In the genomic region with DNA sequence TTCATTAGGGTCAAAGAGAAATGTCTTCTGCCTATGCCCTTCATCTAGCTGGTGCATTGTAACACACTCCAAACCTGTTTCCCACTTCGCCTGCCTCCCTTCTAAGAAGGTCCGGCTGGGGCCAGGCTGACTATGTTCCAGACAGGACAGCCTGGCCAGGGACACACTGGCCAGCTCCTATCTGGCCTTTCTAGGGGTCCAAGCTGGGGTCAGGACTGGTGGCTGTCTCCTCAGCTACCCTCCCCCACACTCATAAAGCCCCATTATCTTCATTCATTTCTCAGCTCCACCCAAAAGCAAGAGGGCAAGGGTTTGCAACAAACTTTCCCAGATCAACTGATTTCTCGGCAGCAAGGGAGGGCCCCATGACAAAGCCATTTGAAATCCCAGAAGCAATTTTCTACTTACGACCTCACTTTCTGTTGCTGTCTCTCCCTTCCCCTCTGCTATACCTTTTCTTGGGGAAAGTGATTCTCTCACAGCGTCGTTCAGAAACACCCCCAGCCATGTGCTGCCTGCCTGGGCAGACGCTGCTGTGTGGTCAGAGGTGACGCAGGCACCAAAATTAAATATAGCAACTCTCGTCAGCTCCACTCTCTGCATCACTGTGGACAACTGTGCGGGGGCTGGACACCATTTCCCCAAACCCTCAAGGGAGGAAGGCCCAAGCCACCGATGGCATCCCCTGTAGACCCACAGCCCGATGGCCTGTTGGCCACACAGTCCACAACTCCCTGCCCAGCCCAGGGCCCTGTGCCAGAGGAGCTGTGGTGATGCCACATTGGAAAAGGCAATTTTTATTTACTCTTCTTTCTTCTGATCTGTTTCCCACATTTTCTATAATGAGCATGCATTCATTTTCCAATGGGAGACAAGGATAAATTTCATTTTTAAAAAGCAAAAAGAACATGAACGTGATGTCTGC, we compare ENCODE assay signal across 10 cellular contexts. TPM values are rescaled to one million over a fixed set of nuclear protein-coding genes. Genes with fewer than 3 reads are reported as not detected.
DNase-seq lines count a peak whose midpoint lies in the region; ATAC-seq and TF ChIP-seq lines count a peak whose summit lies in the region.
"Had no signal": no experiment of that assay in that cellular context is flagged by ENCODE, and none has a peak within 500 bp of the region (broad histone marks: within the 10 kb centered on the region; RNA-seq: fewer than 3 reads in every experiment).

No MANE protein-coding gene starts in this region.

- no peaks in the 10 kb centered on the region for H3K9me3 ChIP-seq in mammary epithelial cell (replicated peaks; ENCODE audit: insufficient read depth, low read length)

- peak overlapping the region in 2 of 3 donors; percentile 34 to 87 for H3K27ac Mint-ChIP-seq in IgD-negative memory B cell
- H3K27ac Mint-ChIP-seq in neural crest cell (ENCODE audit: unreplicated experiment) = peak overlapping the region; percentile 36
- H3K27ac Mint-ChIP-seq in osteocyte (ENCODE audit: unreplicated experiment) = no peak overlapping the region

- H3K9me3 Mint-ChIP-seq in IgD-negative memory B cell = no peaks in the 10 kb centered on the region
- H3K9me3 Mint-ChIP-seq in neural crest cell = no peaks in the 10 kb centered on the region
- no peaks in the 10 kb centered on the region for H3K9me3 Mint-ChIP-seq in osteocyte (ENCODE audit: unreplicated experiment)

- 84% methylated on average over 10 of the region's 13 CpGs for WGBS in mammary epithelial cell (ENCODE audit: low coverage, missing lambda C conversion rate)

- H3K27me3 ChIP-seq in mammary epithelial cell (ENCODE audit: insufficient read depth, low read length) = no peaks in the 10 kb centered on the region

- peaks cover 8 to 19% (median 9%) of the 10 kb centered on the region in 3 donors for H3K4me1 Mint-ChIP-seq in IgD-negative memory B cell
- peaks cover 36% of the 10 kb centered on the region for H3K4me1 Mint-ChIP-seq in neural crest cell
- peaks cover 4% of the 10 kb centered on the region for H3K4me1 Mint-ChIP-seq in osteocyte (ENCODE audit: unreplicated experiment)

- peak; percentile 14 for TF ChIP-seq POLR2A in GM18951 (IDR thresholded peaks at IDR 0.05; ENCODE audit: extremely low read depth, insufficient read depth, insufficient read length)

- H3K4me3 Mint-ChIP-seq in IgD-negative memory B cell (peak overlapping the region in 3 of 4 donors; percentile 14 to 83 (median 28)), neural crest cell (peak overlapping the region; percentile 67), osteocyte (ENCODE audit: unreplicated experiment) (no peak overlapping the region)

- H3K79me2 ChIP-seq in mammary epithelial cell (ENCODE audit: insufficient read depth, low read length) = no peaks in the 10 kb centered on the region

- dilution Hi-C loops in mammary epithelial cell (cut with HindIII; ENCODE audit: low sequenced_read_pairs) = no loop called here

- no peak overlapping the region for H3K4me2 ChIP-seq in mammary epithelial cell (ENCODE audit: insufficient read depth, low read depth, low read length)

- TF ChIP-seq CTCF in neural crest cell (conservative IDR thresholded peaks at IDR 0.05) (no peak), osteocyte (IDR thresholded peaks at IDR 0.05) (no peak), mammary epithelial cell (conservative IDR thresholded peaks at IDR 0.05 in 1 of 2, IDR thresholded peaks at IDR 0.05 in 1 of 2; ENCODE audit: extremely low read depth in 1 of 2, insufficient read depth in 1 of 2, low read depth in 1 of 2, low read length in 2 of 2) (no peak)

- CTCF ChIA-PET in mammary epithelial cell (lab: Charles Lee; ENCODE audit: low non-redundant PET) = no interaction called here

- H4K20me1 ChIP-seq in mammary epithelial cell (ENCODE audit: insufficient read depth, low read length) = no peaks in the 10 kb centered on the region

- H3K27me3 Mint-ChIP-seq in IgD-negative memory B cell (peaks cover 4% of the 10 kb centered on the region), neural crest cell (ENCODE audit: low read depth) (no peaks in the 10 kb centered on the region), osteocyte (ENCODE audit: unreplicated experiment) (no peaks in the 10 kb centered on the region)

- H2AFZ ChIP-seq in mammary epithelial cell (ENCODE audit: low read depth, low read length) = no peak overlapping the region

- no peak overlapping the region for H3K9ac ChIP-seq in mammary epithelial cell (ENCODE audit: insufficient read depth, low read length)

- in situ Hi-C loops in GM18951 (cut with MboI; ENCODE audit: low sequenced_read_pairs, unreplicated experiment) = no loop called here
- in situ Hi-C loops in mammary epithelial cell (cut with MboI; ENCODE audit: low sequenced_read_pairs in 2 of 2) = no loop called here

- ATAC-seq in HG02571 (IDR thresholded peaks at IDR 0.05; ENCODE audit: unreplicated experiment) = peak; percentile 59

- H3K4me1 ChIP-seq in mammary epithelial cell (ENCODE audit: insufficient read depth, low read length) = no peaks in the 10 kb centered on the region

- no peaks in the 10 kb centered on the region for H3K36me3 ChIP-seq in mammary epithelial cell (ENCODE audit: insufficient read depth, low read length)

- DNase-seq in neural crest cell (ENCODE audit: low read depth, low spot score) = no peak
- no peak for DNase-seq in AG08395 (ENCODE audit: low spot score)
- no peak for DNase-seq in osteocyte (ENCODE audit: extremely low spot score, unreplicated experiment)
- DNase-seq in AG08396 (ENCODE audit: low spot score) = no peak
- no peak for DNase-seq in mammary epithelial cell

- no TSS peak for BruUV-seq in mammary epithelial cell (replicated peaks; lab: Mats Ljungman, UMichigan)

- no peaks in the 10 kb centered on the region for H3K36me3 Mint-ChIP-seq in IgD-negative memory B cell
- no peaks in the 10 kb centered on the region for H3K36me3 Mint-ChIP-seq in neural crest cell (ENCODE audit: low read depth)
- H3K36me3 Mint-ChIP-seq in osteocyte (ENCODE audit: unreplicated experiment) = no peaks in the 10 kb centered on the region

- no peak overlapping the region for H3K4me3 ChIP-seq in mammary epithelial cell (replicated peaks in 1 of 3; ENCODE audit: insufficient read depth in 1 of 3, low read depth in 2 of 3, low read length in 3 of 3)

- no peak overlapping the region for H3K27ac ChIP-seq in mammary epithelial cell (ENCODE audit: insufficient read depth, low read depth, low read length)

- intact Hi-C loops in mammary epithelial cell (cut with micrococcal nuclease) = no loop called here

RNA-seq across cellular contexts. Expression of gene IL13, which starts 6.1 kb away (rescaled TPM):
- polyA plus RNA-seq in IgD-negative memory B cell (not detected), mammary epithelial cell (not detected)
- total RNA-seq in neural crest cell (not detected in 2 replicates), osteocyte (not detected in 2 replicates), mammary epithelial cell (not detected)
- not detected for polyA minus RNA-seq in mammary epithelial cell
- total RNA-seq: glomerular endothelial cell, RPMI7951 had no signal

RNA-seq across cellular contexts. Expression of gene IL4, which starts 9.8 kb away (rescaled TPM):
- not detected for polyA plus RNA-seq in IgD-negative memory B cell
- total RNA-seq in neural crest cell = not detected in 2 replicates
- total RNA-seq in osteocyte = not detected in 2 replicates
- not detected for total RNA-seq in mammary epithelial cell
- polyA plus RNA-seq in mammary epithelial cell = not detected
- not detected for polyA minus RNA-seq in mammary epithelial cell
- total RNA-seq: glomerular endothelial cell, RPMI7951 had no signal
